12 cellular contexts compared by ENCODE assay signal in genomic region chr16:19432429-19432828, GRCh38. TPM values are rescaled to one million over a fixed set of nuclear protein-coding genes. Genes with fewer than 3 reads are reported as not detected.
DNase-seq lines count a peak whose midpoint lies in the region.
"Had no signal": no experiment of that assay in that cellular context is flagged by ENCODE, and none has a peak within 500 bp of the region (broad histone marks: within the 10 kb centered on the region; RNA-seq: fewer than 3 reads in every experiment).

No MANE protein-coding gene starts in this region.

- no peak overlapping the region for H3K27ac Mint-ChIP-seq in activated CD4-positive, alpha-beta T cell treated with anti-CD3 and anti-CD28 coated beads, Interleukin-2, amount 10 ng/mL, durations not matched to agents 24 days and 14 days
- H3K27ac Mint-ChIP-seq: B cell; stimulated activated memory B cell treated with anti-CD40 and anti-IgM and Interleukin-4, amounts not matched to agents 10 μg/mL and 1 μg/mL and 100 μg/mL, for 72 hours had no signal

- peaks cover 9% of the 10 kb centered on the region for H3K4me1 Mint-ChIP-seq in activated CD4-positive, alpha-beta T cell treated with anti-CD3 and anti-CD28 coated beads, Interleukin-2, amount 10 ng/mL, durations not matched to agents 24 days and 14 days
- H3K4me1 Mint-ChIP-seq: central memory CD8-positive, alpha-beta T cell had no signal

- intact Hi-C loops in activated CD4-positive, alpha-beta T cell treated with anti-CD3 and anti-CD28 coated beads, Interleukin-2, amount 10 ng/mL, durations not matched to agents 24 days and 14 days (cut with micrococcal nuclease): no loop called here

- peak; percentile 55 for DNase-seq in activated CD4-positive, alpha-beta T cell treated with anti-CD3 and anti-CD28 coated beads, Interleukin-2, amount 10 ng/mL, durations not matched to agents 24 days and 14 days
- no peak for DNase-seq in activated CD4-positive, alpha-beta T cell treated with anti-CD3 and anti-CD28 coated beads, Interleukin-2, amount 50 U/mL, for 48 hours
- DNase-seq in NOMO-1 (lab: John Stamatoyannopoulos, UW; ENCODE audit: unreplicated experiment in 2 of 2): peak; percentile 19 to 47
- DNase-seq in iPS-NIHi11 (ENCODE audit: low spot score): peak; percentile 41
- DNase-seq in NCI-H1694 (lab: John Stamatoyannopoulos, UW): no peak
- no peak for DNase-seq in mesenteric fat pad (ENCODE audit: low spot score)
- DNase-seq in DMS114 treated with DMSO at 0.1 percent for 48 hours (lab: John Stamatoyannopoulos, UW; ENCODE audit: unreplicated experiment): no peak
- DNase-seq in EL: no peak
- DNase-seq: foreskin melanocyte had no signal

- no peaks in the 10 kb centered on the region for H3K9me3 Mint-ChIP-seq in activated CD4-positive, alpha-beta T cell treated with anti-CD3 and anti-CD28 coated beads, Interleukin-2, amount 10 ng/mL, durations not matched to agents 24 days and 14 days
- H3K9me3 Mint-ChIP-seq: central memory CD8-positive, alpha-beta T cell had no signal

- no peaks in the 10 kb centered on the region for H3K36me3 Mint-ChIP-seq in activated CD4-positive, alpha-beta T cell treated with anti-CD3 and anti-CD28 coated beads, Interleukin-2, amount 10 ng/mL, durations not matched to agents 24 days and 14 days (ENCODE audit: low read depth)
- H3K36me3 Mint-ChIP-seq: stimulated activated memory B cell treated with anti-CD40 and anti-IgM and Interleukin-4, amounts not matched to agents 10 μg/mL and 1 μg/mL and 100 μg/mL, for 72 hours had no signal

- H3K27me3 Mint-ChIP-seq in activated CD4-positive, alpha-beta T cell treated with anti-CD3 and anti-CD28 coated beads, Interleukin-2, amount 10 ng/mL, durations not matched to agents 24 days and 14 days: peaks cover 2% of the 10 kb centered on the region

- H3K4me3 Mint-ChIP-seq in activated CD4-positive, alpha-beta T cell treated with anti-CD3 and anti-CD28 coated beads, Interleukin-2, amount 10 ng/mL, durations not matched to agents 24 days and 14 days: no peak overlapping the region
- H3K4me3 Mint-ChIP-seq: B cell; central memory CD8-positive, alpha-beta T cell; stimulated activated memory B cell treated with anti-CD40 and anti-IgM and Interleukin-4, amounts not matched to agents 10 μg/mL and 1 μg/mL and 100 μg/mL, for 72 hours had no signal

RNA-seq across cellular contexts. Expression of gene TMC5, which starts 14.7 kb away (rescaled TPM):
- total RNA-seq in activated CD4-positive, alpha-beta T cell treated with anti-CD3 and anti-CD28 coated beads, Interleukin-2, amount 10 ng/mL, durations not matched to agents 24 days and 14 days: not detected in 2 replicates
- total RNA-seq in mesenteric fat pad: 0.26 TPM
- total RNA-seq: B cell had no signal

Comparison
In these comparisons a context has a peak if more than half of its experiments do, and no peak if none do; other contexts are left out.
1. DNase-seq: peak in activated CD4-positive, alpha-beta T cell treated with anti-CD3 and anti-CD28 coated beads, Interleukin-2, amount 10 ng/mL, durations not matched to agents 24 days and 14 days (single experiment), NOMO-1 (2 of 2) and iPS-NIHi11 (single experiment); none in activated CD4-positive, alpha-beta T cell treated with anti-CD3 and anti-CD28 coated beads, Interleukin-2, amount 50 U/mL, for 48 hours (0 of 2), NCI-H1694 (single experiment), mesenteric fat pad (single experiment), DMS114 treated with DMSO at 0.1 percent for 48 hours (single experiment) and EL (single experiment).